ENCODE assay signal across 1 cellular context in genomic region chr19:1452802-1453524, GRCh38.
TF ChIP-seq lines count a peak whose summit lies in the region.

No MANE protein-coding gene starts in this region.

TF ChIP-seq in HEK293, 187 proteins besides CTCF, POLR2A, EP300 and RAD21 (continued from another document):
- TF ChIP-seq ZBTB44 (tag by site-specific recombination; IDR thresholded peaks at IDR 0.05) (no peak), ZNF660 (tag by site-specific recombination; IDR thresholded peaks at IDR 0.05) (no peak), SCRT1 (tag by site-specific recombination; IDR thresholded peaks at IDR 0.05; ENCODE audit: borderline replicate concordance) (no peak), ZNF692 (tag by site-specific recombination; IDR thresholded peaks at IDR 0.05) (peak; percentile 79), PRDM4 (tag by site-specific recombination; IDR thresholded peaks at IDR 0.05) (no peak), MYNN (tag by site-specific recombination; IDR thresholded peaks at IDR 0.05; ENCODE audit: borderline replicate concordance) (no peak), OVOL3 (tag by site-specific recombination; IDR thresholded peaks at IDR 0.05) (no peak), ZFP3 (tag by site-specific recombination; IDR thresholded peaks at IDR 0.05; ENCODE audit: low read depth) (no peak), ZNF366 (tag by site-specific recombination; conservative IDR thresholded peaks at IDR 0.05) (no peak), ZNF19 (tag by site-specific recombination; IDR thresholded peaks at IDR 0.05; ENCODE audit: low read depth) (no peak), GLIS1 (tag by site-specific recombination; IDR thresholded peaks at IDR 0.05) (peak; percentile 53; the same call in 1 of the 2 replicates), ZNF488 (tag by site-specific recombination; IDR thresholded peaks at IDR 0.05) (no peak), BCL6B (tag by site-specific recombination; IDR thresholded peaks at IDR 0.05) (no peak), ZNF76 (tag by site-specific recombination; IDR thresholded peaks at IDR 0.05; ENCODE audit: borderline replicate concordance, low read depth) (no peak), ZNF311 (tag by site-specific recombination; IDR thresholded peaks at IDR 0.05; ENCODE audit: borderline replicate concordance) (no peak), ZBTB11 (tag by site-specific recombination; conservative IDR thresholded peaks at IDR 0.05; ENCODE audit: low read depth) (no peak), ZNF555 (tag by site-specific recombination; conservative IDR thresholded peaks at IDR 0.05) (no peak), GLI4 (tag by site-specific recombination; IDR thresholded peaks at IDR 0.05) (peak; percentile 58; the same call in 1 of the 2 replicates), ZNF610 (tag by site-specific recombination; IDR thresholded peaks at IDR 0.05; ENCODE audit: borderline replicate concordance) (no peak), KLF10 (tag by site-specific recombination; IDR thresholded peaks at IDR 0.05) (no peak), YY1 (tag by site-specific recombination; IDR thresholded peaks at IDR 0.05) (no peak), ZNF157 (tag by site-specific recombination; IDR thresholded peaks at IDR 0.05) (no peak), ZNF623 (tag by site-specific recombination; IDR thresholded peaks at IDR 0.05) (no peak), ZNF211 (tag by site-specific recombination; IDR thresholded peaks at IDR 0.05; ENCODE audit: low read depth) (no peak), SALL2 (tag by site-specific recombination; IDR thresholded peaks at IDR 0.05; ENCODE audit: borderline replicate concordance) (no peak)
